In the genomic region with DNA sequence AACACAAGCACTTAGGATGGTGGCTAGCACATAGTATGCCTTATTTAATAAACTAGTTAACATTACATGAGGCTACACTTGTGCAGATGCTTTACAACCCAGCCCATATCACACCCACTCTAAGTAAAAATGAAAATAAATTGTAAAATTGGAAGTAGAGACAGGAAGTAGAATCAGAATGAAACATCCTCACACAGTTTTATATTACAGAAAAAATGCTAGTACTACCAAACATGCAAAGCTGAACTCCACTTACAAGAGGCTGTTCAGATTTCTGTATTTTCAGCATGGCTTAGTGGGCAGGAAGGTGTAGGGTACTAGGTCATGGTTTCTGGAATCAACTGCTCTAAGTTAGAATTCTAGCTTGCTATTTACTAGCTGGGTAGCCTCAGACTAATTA, we compare ENCODE assay signal across 15 cellular contexts. TPM values are rescaled to one million over a fixed set of nuclear protein-coding genes. Genes with fewer than 3 reads are reported as not detected.
DNase-seq lines count a peak whose midpoint lies in the region; ATAC-seq, FAIRE-seq and TF ChIP-seq lines count a peak whose summit lies in the region.
"Had no signal": no experiment of that assay in that cellular context is flagged by ENCODE, and none has a peak within 500 bp of the region (broad histone marks: within the 10 kb centered on the region; RNA-seq: fewer than 3 reads in every experiment).

No MANE protein-coding gene starts in this region.

- ATAC-seq in GM18511 (IDR thresholded peaks at IDR 0.05; ENCODE audit: unreplicated experiment) (peak; percentile 79), GM19372 (IDR thresholded peaks at IDR 0.05; ENCODE audit: low read depth, unreplicated experiment) (peak; percentile 60), HG02870 (IDR thresholded peaks at IDR 0.05; ENCODE audit: unreplicated experiment) (peak; percentile 86), omental fat pad (ENCODE audit: low FRiP score) (no peak)
- ATAC-seq: gastrocnemius medialis, Right ventricle myocardium inferior had no signal

- FAIRE-seq in RCC 7860 (lab: Jason Lieb, UNC), result no peak

- DNase-seq in RCC 7860 (ENCODE audit: low spot score), result peak; percentile 2
- no peak for DNase-seq in DMS153 (lab: John Stamatoyannopoulos, UW)
- DNase-seq in omental fat pad (ENCODE audit: low spot score), result no peak
- no peak for DNase-seq in NCI-H226
- no peak for DNase-seq in NCI-H146 treated with DMSO at 0.1 percent for 48 hours (lab: John Stamatoyannopoulos, UW; ENCODE audit: unreplicated experiment)
- DNase-seq: activated CD4-positive, alpha-beta T cell treated with anti-CD3 and anti-CD28 coated beads, Interleukin-2, amount 50 U/mL, for 1 hour; aorta; DMS 273 treated with DMSO at 0.1 percent for 48 hours; gastrocnemius medialis; HCEC 1CT; NCI-H2171 had no signal

- TF ChIP-seq CTCF in omental fat pad (IDR thresholded peaks at IDR 0.05), result no peak

RNA-seq across cellular contexts. Expression of a gene that starts 18.2 kb away (rescaled TPM):
- total RNA-seq in omental fat pad, result 100 to 1,000 TPM; 229 to 252 (median 233) TPM
